In genomic region chr4:3263053-3263958, GRCh38 we compare ENCODE assay signal across 21 cellular contexts. TPM values are rescaled to one million over a fixed set of nuclear protein-coding genes. Genes with fewer than 3 reads are reported as not detected.
DNase-seq lines count a peak whose midpoint lies in the region; ATAC-seq, FAIRE-seq and TF ChIP-seq lines count a peak whose summit lies in the region.
"Had no signal": no experiment of that assay in that cellular context is flagged by ENCODE, and none has a peak within 500 bp of the region (broad histone marks: within the 10 kb centered on the region; RNA-seq: fewer than 3 reads in every experiment).

No MANE protein-coding gene starts in this region.

- no peak for TF ChIP-seq EP300 in sigmoid colon (IDR thresholded peaks at IDR 0.05)

- TF ChIP-seq CTCF in sigmoid colon (IDR thresholded peaks at IDR 0.05), result no peak

- H3K4me3 ChIP-seq in sigmoid colon, result no peak overlapping the region
- H3K4me3 ChIP-seq: breast epithelium had no signal

- peak; percentile 31 for DNase-seq in activated effector memory CD4-positive, alpha-beta T cell treated with anti-CD3 and anti-CD28 coated beads, Interleukin-2, amount 50 U/mL, for 16 hours
- no peak for DNase-seq in activated effector memory CD4-positive, alpha-beta T cell treated with Interleukin-2 at 50 U/mL for 16 hours
- peak; percentile 10 for DNase-seq in GM12891 (ENCODE audit: insufficient read length, low spot score)
- peak; percentile 32 for DNase-seq in iPS-NIHi11 (ENCODE audit: low spot score)
- peak; percentile 44 for DNase-seq in sigmoid colon
- no peak for DNase-seq in NCI-H2107 (lab: John Stamatoyannopoulos, UW)
- no peak for DNase-seq in COLO829 (ENCODE audit: low spot score)
- DNase-seq: activated CD4-positive, alpha-beta memory T cell treated with anti-CD3 and anti-CD28 coated beads for 36 hours; activated T-cell treated with anti-CD3 and anti-CD28 coated beads, Interleukin-2, amount 50 U/mL, for 72 hours; CD4-positive, alpha-beta memory T cell; DND-41; GOT3; immature natural killer cell; IMR-90; NCI-H1436; NCI-H2227 treated with DMSO at 0.1 percent for 48 hours had no signal

- TF ChIP-seq POLR2A in GM12891 (IDR thresholded peaks at IDR 0.05; ENCODE audit: low read depth, low read length) (no peak), sigmoid colon (IDR thresholded peaks at IDR 0.05) (no peak)

- ATAC-seq in GM21528 (IDR thresholded peaks at IDR 0.05; ENCODE audit: low FRiP score, unreplicated experiment), result no peak
- ATAC-seq: Panc1 had no signal

- intact Hi-C loops in sigmoid colon (cut with DNase I), result no loop called here

- no peak for FAIRE-seq in GM12891 (lab: Jason Lieb, UNC)

- no peak overlapping the region for H3K27ac ChIP-seq in sigmoid colon
- H3K27ac ChIP-seq: breast epithelium, epithelial cell of prostate, parathyroid adenoma had no signal

- no peaks in the 10 kb centered on the region for H3K36me3 ChIP-seq in sigmoid colon
- H3K36me3 ChIP-seq: breast epithelium had no signal

- no peaks in the 10 kb centered on the region for H3K9me3 ChIP-seq in sigmoid colon
- H3K9me3 ChIP-seq: breast epithelium had no signal

- WGBS in sigmoid colon, 2 donors, result 84% methylated on average over 31 of the region's 31 CpGs

- H3K27me3 ChIP-seq in sigmoid colon, result no peaks in the 10 kb centered on the region
- H3K27me3 ChIP-seq: breast epithelium had no signal

- H3K4me1 ChIP-seq in sigmoid colon, result no peaks in the 10 kb centered on the region
- H3K4me1 ChIP-seq: breast epithelium, parathyroid adenoma had no signal

TF ChIP-seq in GM12891, 5 proteins besides CTCF, POLR2A, EP300 and RAD21:
- TF ChIP-seq PAX5 (IDR thresholded peaks at IDR 0.05; ENCODE audit: insufficient read depth, low read length, severe bottlenecking) (no peak), TAF1 (IDR thresholded peaks at IDR 0.05; ENCODE audit: low read depth, low read length) (no peak), POLR2AphosphoS5 (IDR thresholded peaks at IDR 0.05; ENCODE audit: low read depth, low read length) (no peak), POU2F2 (IDR thresholded peaks at IDR 0.05; ENCODE audit: low read depth, low read length) (no peak), SPI1 (IDR thresholded peaks at IDR 0.05; ENCODE audit: low read depth, low read length) (no peak)

RNA-seq across cellular contexts. Expression of gene MSANTD1, which starts 14.3 kb away (rescaled TPM):
- polyA plus RNA-seq in GM12891 (2012; ENCODE audit: low read depth, missing spikeins), result 1.1 TPM
- total RNA-seq in sigmoid colon, result 1 to 10 TPM in 2 of 4 donors, under 1 TPM in 2; 0.16 to 1.2 (median 0.73) TPM
- polyA plus RNA-seq in sigmoid colon, result under 1 TPM in 2 of 3 donors, not detected in 1; under 0.01 to 0.44 TPM
- polyA plus RNA-seq: immature natural killer cell had no signal

RNA-seq across cellular contexts. Expression of gene RGS12, which starts 29.5 kb away (rescaled TPM):
- polyA plus RNA-seq in GM12891 (2012; ENCODE audit: low read depth, missing spikeins), result 3.9 TPM
- 10 to 100 TPM; 15.7 to 21.6 (median 17.8) TPM for total RNA-seq in sigmoid colon
- polyA plus RNA-seq in sigmoid colon, result 10 to 100 TPM in 1 of 3 donors, 1 to 10 TPM in 2; 3.0 to 14.6 (median 6.7) TPM

Comparison
In these comparisons a context has a peak if more than half of its experiments do, and no peak if none do; other contexts are left out.
1. DNase-seq: peak in activated effector memory CD4-positive, alpha-beta T cell treated with anti-CD3 and anti-CD28 coated beads, Interleukin-2, amount 50 U/mL, for 16 hours (single experiment), GM12891 (single experiment), iPS-NIHi11 (single experiment) and sigmoid colon (single experiment); none in activated effector memory CD4-positive, alpha-beta T cell treated with Interleukin-2 at 50 U/mL for 16 hours (single experiment), NCI-H2107 (single experiment) and COLO829 (single experiment).